In the genomic region with DNA sequence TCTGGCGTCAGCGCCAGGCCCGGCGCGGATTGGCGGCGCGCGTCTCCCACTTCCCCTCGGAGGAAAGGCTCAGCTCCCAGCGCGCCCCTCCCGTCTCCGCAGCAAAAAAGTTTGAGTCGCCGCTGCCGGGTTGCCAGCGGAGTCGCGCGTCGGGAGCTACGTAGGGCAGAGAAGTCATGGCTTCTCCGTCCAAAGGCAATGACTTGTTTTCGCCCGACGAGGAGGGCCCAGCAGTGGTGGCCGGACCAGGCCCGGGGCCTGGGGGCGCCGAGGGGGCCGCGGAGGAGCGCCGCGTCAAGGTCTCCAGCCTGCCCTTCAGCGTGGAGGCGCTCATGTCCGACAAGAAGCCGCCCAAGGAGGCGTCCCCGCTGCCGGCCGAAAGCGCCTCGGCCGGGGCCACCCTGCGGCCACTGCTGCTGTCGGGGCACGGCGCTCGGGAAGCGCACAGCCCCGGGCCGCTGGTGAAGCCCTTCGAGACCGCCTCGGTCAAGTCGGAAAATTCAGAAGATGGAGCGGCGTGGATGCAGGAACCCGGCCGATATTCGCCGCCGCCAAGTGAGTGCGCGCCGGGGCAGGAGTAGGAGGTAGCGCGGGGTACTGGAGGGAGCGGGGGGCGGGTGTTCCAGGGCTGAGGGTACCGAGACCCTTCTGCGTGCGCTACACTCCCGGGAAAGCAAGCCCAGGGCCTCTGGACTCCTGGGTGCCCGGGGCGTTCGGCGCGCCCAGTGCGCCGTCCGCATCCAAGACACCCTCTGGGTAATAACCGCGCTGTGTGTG, we compare ENCODE assay signal across 8 cellular contexts. TPM values are rescaled to one million over a fixed set of nuclear protein-coding genes. Genes with fewer than 3 reads are reported as not detected.
DNase-seq lines count a peak whose midpoint lies in the region; ATAC-seq and TF ChIP-seq lines count a peak whose summit lies in the region.

A gene (plus strand): TSS at position 99 of the 777 bp plus-strand sequence. CDS start 78 bp downstream, at position 177.

- peak within 1 kb of the TSS; percentile 53 to 76 for H3K4me3 Mint-ChIP-seq in stimulated activated naive B cell treated with anti-CD40 and anti-IgM and Interleukin-4, amounts not matched to agents 10 μg/mL and 1 μg/mL and 100 μg/mL, for 72 hours

- TF ChIP-seq CTCF in esophagus muscularis mucosa (IDR thresholded peaks at IDR 0.05) (no peak), mucosa of descending colon (IDR thresholded peaks at IDR 0.05) (no peak)

- peak; percentile 98 for ATAC-seq in mucosa of descending colon
- no peak for ATAC-seq in stimulated activated naive B cell treated with anti-CD40 and anti-IgM and Interleukin-4, amounts not matched to agents 10 μg/mL and 1 μg/mL and 100 μg/mL, for 72 hours (replicated peaks)
- ATAC-seq in GM21528 (IDR thresholded peaks at IDR 0.05; ENCODE audit: low FRiP score, unreplicated experiment): no peak

- peak within 1 kb of the TSS; percentile 72 to 81 (median 78) for H3K27ac ChIP-seq in esophagus muscularis mucosa (replicated peaks in 1 of 4)

- TF ChIP-seq EP300 in esophagus muscularis mucosa (IDR thresholded peaks at IDR 0.05): no peak

- peaks cover 55 to 86% of the 10 kb centered on the region in 2 donors for H3K27me3 Mint-ChIP-seq in stimulated activated naive B cell treated with anti-CD40 and anti-IgM and Interleukin-4, amounts not matched to agents 10 μg/mL and 1 μg/mL and 100 μg/mL, for 72 hours

- H3K4me1 ChIP-seq in esophagus muscularis mucosa: peaks cover 13 to 51% (median 44%) of the 10 kb centered on the region in 4 donors
- H3K4me1 ChIP-seq in mucosa of descending colon (ENCODE audit: low read depth): peaks cover 6% of the 10 kb centered on the region

- H3K9me3 ChIP-seq in esophagus muscularis mucosa (no peaks in the 10 kb centered on the region), mucosa of descending colon (no peaks in the 10 kb centered on the region)

- peaks cover 3% of the 10 kb centered on the region in 2 donors for H3K36me3 Mint-ChIP-seq in stimulated activated naive B cell treated with anti-CD40 and anti-IgM and Interleukin-4, amounts not matched to agents 10 μg/mL and 1 μg/mL and 100 μg/mL, for 72 hours

- peak; percentile 19 for TF ChIP-seq POLR2A in esophagus muscularis mucosa (IDR thresholded peaks at IDR 0.05; ENCODE audit: low read depth)

- H3K27me3 ChIP-seq in esophagus muscularis mucosa: peaks cover 0 to 87% (median 43%) of the 10 kb centered on the region in 4 donors

- H3K9me3 Mint-ChIP-seq in stimulated activated naive B cell treated with anti-CD40 and anti-IgM and Interleukin-4, amounts not matched to agents 10 μg/mL and 1 μg/mL and 100 μg/mL, for 72 hours: no peaks in the 10 kb centered on the region

- WGBS in esophagus muscularis mucosa: 2% methylated on average over 31 of the region's 87 CpGs

- intact Hi-C loops in esophagus muscularis mucosa (cut with DNase I): no loop called here
- intact Hi-C loops in mucosa of descending colon (cut with DNase I, micrococcal nuclease): no loop called here

- H3K4me1 Mint-ChIP-seq in stimulated activated naive B cell treated with anti-CD40 and anti-IgM and Interleukin-4, amounts not matched to agents 10 μg/mL and 1 μg/mL and 100 μg/mL, for 72 hours: peaks cover 4 to 9% of the 10 kb centered on the region in 2 donors

- H3K36me3 ChIP-seq in esophagus muscularis mucosa: peaks cover 0 to 7% (median 6%) of the 10 kb centered on the region in 4 donors
- no peaks in the 10 kb centered on the region for H3K36me3 ChIP-seq in mucosa of descending colon (ENCODE audit: low read depth)

- DNase-seq in activated gamma-delta T cell treated with Interleukin-2 at 50 U/mL for 16 hours: peak; percentile 5
- DNase-seq in activated gamma-delta T cell (lab: John Stamatoyannopoulos, UW): no peak
- peak; percentile 13 for DNase-seq in activated CD4-positive, alpha-beta T cell treated with anti-CD3 and anti-CD28 coated beads, Interleukin-2, amount 50 U/mL, for 1 hour
- DNase-seq in esophagus muscularis mucosa (ENCODE audit: extremely low spot score): peak; percentile 95
- DNase-seq in mucosa of descending colon: peak; percentile 82 to 87 (median 84)
- DNase-seq in stimulated activated naive B cell treated with anti-CD40 and anti-IgM and Interleukin-4, amounts not matched to agents 10 μg/mL and 1 μg/mL and 100 μg/mL, for 72 hours: no peak
- no peak for DNase-seq in DMS79 treated with DMSO at 0.1 percent for 48 hours (lab: John Stamatoyannopoulos, UW)

- H3K27ac Mint-ChIP-seq in stimulated activated naive B cell treated with anti-CD40 and anti-IgM and Interleukin-4, amounts not matched to agents 10 μg/mL and 1 μg/mL and 100 μg/mL, for 72 hours: peak within 1 kb of the TSS; percentile 93

- H3K4me3 ChIP-seq in esophagus muscularis mucosa: peak within 1 kb of the TSS; percentile 62 to 78 (median 68)
- no peak within 1 kb of the TSS for H3K4me3 ChIP-seq in mucosa of descending colon

RNA-seq across cellular contexts. Expression of the gene that starts here (rescaled TPM):
- 1 to 10 TPM; 1.8 to 4.0 (median 2.2) TPM for total RNA-seq in esophagus muscularis mucosa
- under 1 TPM; 0.17 to 0.66 (median 0.31) TPM for total RNA-seq in mucosa of descending colon

Comparison
In these comparisons a context has a peak if more than half of its experiments do, and no peak if none do; other contexts are left out.
1. DNase-seq: peak in activated gamma-delta T cell treated with Interleukin-2 at 50 U/mL for 16 hours (single experiment), activated CD4-positive, alpha-beta T cell treated with anti-CD3 and anti-CD28 coated beads, Interleukin-2, amount 50 U/mL, for 1 hour (single experiment) and esophagus muscularis mucosa (single experiment); none in activated gamma-delta T cell (single experiment), stimulated activated naive B cell treated with anti-CD40 and anti-IgM and Interleukin-4, amounts not matched to agents 10 μg/mL and 1 μg/mL and 100 μg/mL, for 72 hours (single experiment) and DMS79 treated with DMSO at 0.1 percent for 48 hours (single experiment).
2. Peak in DNase-seq and ATAC-seq in mucosa of descending colon; RNA of the gene not detected or under 1 TPM.